In the genomic region with DNA sequence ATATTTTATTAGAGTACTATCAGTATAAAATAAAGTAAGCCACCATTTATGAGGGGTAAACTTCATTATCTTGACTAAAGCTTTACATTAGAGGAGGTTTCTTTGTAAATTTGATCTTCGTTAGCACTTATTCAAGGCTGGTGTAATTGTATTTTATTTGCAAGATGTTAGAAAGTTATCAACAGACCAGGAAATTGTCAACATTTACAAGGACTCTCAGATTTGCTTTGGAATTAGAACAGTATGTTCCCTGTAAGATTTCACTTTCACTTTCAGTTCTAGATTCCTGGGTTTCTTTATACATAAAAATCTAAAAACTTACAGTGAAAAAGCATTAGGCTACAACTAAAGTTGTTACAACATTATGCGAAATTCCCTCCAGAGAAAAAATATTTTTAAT, we compare ENCODE assay signal across 9 cellular contexts. TPM values are rescaled to one million over a fixed set of nuclear protein-coding genes. Genes with fewer than 3 reads are reported as not detected.
DNase-seq lines count a peak whose midpoint lies in the region; ATAC-seq and TF ChIP-seq lines count a peak whose summit lies in the region.
"Had no signal": no experiment of that assay in that cellular context is flagged by ENCODE, and none has a peak within 500 bp of the region (broad histone marks: within the 10 kb centered on the region; RNA-seq: fewer than 3 reads in every experiment).

No MANE protein-coding gene starts in this region.

- H3K4me3 Mint-ChIP-seq in central memory CD8-positive, alpha-beta T cell = peak overlapping the region; percentile 54
- H3K4me3 Mint-ChIP-seq in natural killer cell (no peak overlapping the region), WTC11 (no peak overlapping the region)

- H3K27me3 ChIP-seq in MG63 = no peaks in the 10 kb centered on the region

- no peak for ATAC-seq in central memory CD8-positive, alpha-beta T cell (replicated peaks; ENCODE audit: extremely low read depth, poor library complexity, severe bottlenecking)
- ATAC-seq in natural killer cell = no peak
- no peak for ATAC-seq in WTC11
- no peak for ATAC-seq in GM18861 (IDR thresholded peaks at IDR 0.05; ENCODE audit: unreplicated experiment)
- no peak for ATAC-seq in HG02763 (IDR thresholded peaks at IDR 0.05; ENCODE audit: unreplicated experiment)

- TF ChIP-seq CTCF in natural killer cell (IDR thresholded peaks at IDR 0.05) (no peak), WTC11 (IDR thresholded peaks at IDR 0.05) (no peak)

- no peaks in the 10 kb centered on the region for H3K9me3 ChIP-seq in MG63

- H3K4me3 ChIP-seq in MG63 = peak overlapping the region; percentile 46

- H3K27ac Mint-ChIP-seq in central memory CD8-positive, alpha-beta T cell (ENCODE audit: low read depth) = peak overlapping the region; percentile 97
- H3K27ac Mint-ChIP-seq in natural killer cell = peak overlapping the region; percentile 71 to 83
- H3K27ac Mint-ChIP-seq in WTC11 = no peak overlapping the region

- H3K4me1 Mint-ChIP-seq in central memory CD8-positive, alpha-beta T cell = peaks cover 27% of the 10 kb centered on the region
- H3K4me1 Mint-ChIP-seq in natural killer cell = peaks cover 27 to 30% of the 10 kb centered on the region in 2 donors
- H3K4me1 Mint-ChIP-seq in WTC11 = peaks cover 6% of the 10 kb centered on the region; the same call in 1 of the 2 replicates

- no peaks in the 10 kb centered on the region for H3K9me3 Mint-ChIP-seq in central memory CD8-positive, alpha-beta T cell
- H3K9me3 Mint-ChIP-seq in natural killer cell (no peaks in the 10 kb centered on the region), WTC11 (no peaks in the 10 kb centered on the region)

- intact Hi-C loops in natural killer cell (cut with micrococcal nuclease) = no loop called here

- H3K36me3 Mint-ChIP-seq in central memory CD8-positive, alpha-beta T cell (ENCODE audit: insufficient read depth) = peaks cover 11% of the 10 kb centered on the region
- H3K36me3 Mint-ChIP-seq in natural killer cell (no peaks in the 10 kb centered on the region), WTC11 (no peaks in the 10 kb centered on the region)

- CTCF ChIA-PET in WTC11 (lab: Charles Lee) = interaction anchor here (1.2 to 1.7 kb wide), 2 partner anchors 25 to 354 kb away, joined by 4 read pairs; no protein-coding TSS in a partner anchor

- no peaks in the 10 kb centered on the region for H3K27me3 Mint-ChIP-seq in central memory CD8-positive, alpha-beta T cell
- no peaks in the 10 kb centered on the region for H3K27me3 Mint-ChIP-seq in natural killer cell (ENCODE audit: low read depth in 2 of 2)
- H3K27me3 Mint-ChIP-seq in WTC11 (ENCODE audit: low read depth) = peaks cover 5% of the 10 kb centered on the region

- H3K36me3 ChIP-seq in MG63 = no peaks in the 10 kb centered on the region

- POLR2A ChIA-PET in WTC11 (lab: Charles Lee) = no interaction called here

- peak; percentile 35 for DNase-seq in CD1c-positive myeloid dendritic cell (ENCODE audit: extremely low spot score)
- DNase-seq in MG63 = no peak
- no peak for DNase-seq in central memory CD8-positive, alpha-beta T cell (ENCODE audit: low spot score in 2 of 2)
- DNase-seq in natural killer cell = no peak
- no peak for DNase-seq in WTC11 (ENCODE audit: low spot score)
- DNase-seq in kidney glomerular epithelial cell (lab: John Stamatoyannopoulos, UW) = no peak
- DNase-seq: aorta had no signal

TF ChIP-seq in WTC11, 78 proteins besides CTCF, POLR2A, EP300 and RAD21:
- TF ChIP-seq, protein P1, sequence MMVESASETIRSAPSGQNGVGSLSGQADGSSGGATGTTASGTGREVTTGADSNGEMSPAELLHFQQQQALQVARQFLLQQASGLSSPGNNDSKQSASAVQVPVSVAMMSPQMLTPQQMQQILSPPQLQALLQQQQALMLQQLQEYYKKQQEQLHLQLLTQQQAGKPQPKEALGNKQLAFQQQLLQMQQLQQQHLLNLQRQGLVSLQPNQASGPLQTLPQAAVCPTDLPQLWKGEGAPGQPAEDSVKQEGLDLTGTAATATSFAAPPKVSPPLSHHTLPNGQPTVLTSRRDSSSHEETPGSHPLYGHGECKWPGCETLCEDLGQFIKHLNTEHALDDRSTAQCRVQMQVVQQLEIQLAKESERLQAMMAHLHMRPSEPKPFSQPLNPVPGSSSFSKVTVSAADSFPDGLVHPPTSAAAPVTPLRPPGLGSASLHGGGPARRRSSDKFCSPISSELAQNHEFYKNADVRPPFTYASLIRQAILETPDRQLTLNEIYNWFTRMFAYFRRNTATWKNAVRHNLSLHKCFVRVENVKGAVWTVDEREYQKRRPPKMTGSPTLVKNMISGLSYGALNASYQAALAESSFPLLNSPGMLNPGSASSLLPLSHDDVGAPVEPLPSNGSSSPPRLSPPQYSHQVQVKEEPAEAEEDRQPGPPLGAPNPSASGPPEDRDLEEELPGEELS (CRISPR knock-in tag; IDR thresholded peaks at IDR 0.05) = no peak
- TF ChIP-seq, protein P2, sequence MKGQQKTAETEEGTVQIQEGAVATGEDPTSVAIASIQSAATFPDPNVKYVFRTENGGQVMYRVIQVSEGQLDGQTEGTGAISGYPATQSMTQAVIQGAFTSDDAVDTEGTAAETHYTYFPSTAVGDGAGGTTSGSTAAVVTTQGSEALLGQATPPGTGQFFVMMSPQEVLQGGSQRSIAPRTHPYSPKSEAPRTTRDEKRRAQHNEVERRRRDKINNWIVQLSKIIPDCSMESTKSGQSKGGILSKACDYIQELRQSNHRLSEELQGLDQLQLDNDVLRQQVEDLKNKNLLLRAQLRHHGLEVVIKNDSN (CRISPR knock-in tag; IDR thresholded peaks at IDR 0.05) = no peak
- TF ChIP-seq PRRX2 (CRISPR knock-in tag; IDR thresholded peaks at IDR 0.05) (no peak), MXD4 (CRISPR knock-in tag; IDR thresholded peaks at IDR 0.05; ENCODE audit: borderline replicate concordance) (no peak)
- TF ChIP-seq, protein P3, sequence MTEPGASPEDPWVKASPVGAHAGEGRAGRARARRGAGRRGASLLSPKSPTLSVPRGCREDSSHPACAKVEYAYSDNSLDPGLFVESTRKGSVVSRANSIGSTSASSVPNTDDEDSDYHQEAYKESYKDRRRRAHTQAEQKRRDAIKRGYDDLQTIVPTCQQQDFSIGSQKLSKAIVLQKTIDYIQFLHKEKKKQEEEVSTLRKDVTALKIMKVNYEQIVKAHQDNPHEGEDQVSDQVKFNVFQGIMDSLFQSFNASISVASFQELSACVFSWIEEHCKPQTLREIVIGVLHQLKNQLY (CRISPR knock-in tag; IDR thresholded peaks at IDR 0.05) = no peak

RNA-seq across cellular contexts. Expression of a gene that starts 4.6 kb away (rescaled TPM):
- total RNA-seq in MG63 (2014; rRNA removed; shearing (Covaris generic); ENCODE audit: low replicate concordance) = 0.59 and 5.2 TPM in 2 replicates
- total RNA-seq in natural killer cell (10 to 100 TPM; 14.2 to 92.3 (median 20.1) TPM), WTC11 (2021) (0.33 to 0.50 TPM (median 0.39 TPM) in 3 replicates)

RNA-seq across cellular contexts. Expression of a gene that starts 34.4 kb away (rescaled TPM):
- total RNA-seq in MG63 (2014; rRNA removed; shearing (Covaris generic); ENCODE audit: low replicate concordance) = 35.5 and 130 TPM in 2 replicates
- total RNA-seq in natural killer cell = 100 to 1,000 TPM in 2 of 3 donors, 10 to 100 TPM in 1; 92.2 to 146 (median 111) TPM
- 22.3 to 24.3 TPM (median 23.3 TPM) in 3 replicates for total RNA-seq in WTC11 (2021)
